Comparison of ENCODE assay signal across 8 cellular contexts in the genomic region with DNA sequence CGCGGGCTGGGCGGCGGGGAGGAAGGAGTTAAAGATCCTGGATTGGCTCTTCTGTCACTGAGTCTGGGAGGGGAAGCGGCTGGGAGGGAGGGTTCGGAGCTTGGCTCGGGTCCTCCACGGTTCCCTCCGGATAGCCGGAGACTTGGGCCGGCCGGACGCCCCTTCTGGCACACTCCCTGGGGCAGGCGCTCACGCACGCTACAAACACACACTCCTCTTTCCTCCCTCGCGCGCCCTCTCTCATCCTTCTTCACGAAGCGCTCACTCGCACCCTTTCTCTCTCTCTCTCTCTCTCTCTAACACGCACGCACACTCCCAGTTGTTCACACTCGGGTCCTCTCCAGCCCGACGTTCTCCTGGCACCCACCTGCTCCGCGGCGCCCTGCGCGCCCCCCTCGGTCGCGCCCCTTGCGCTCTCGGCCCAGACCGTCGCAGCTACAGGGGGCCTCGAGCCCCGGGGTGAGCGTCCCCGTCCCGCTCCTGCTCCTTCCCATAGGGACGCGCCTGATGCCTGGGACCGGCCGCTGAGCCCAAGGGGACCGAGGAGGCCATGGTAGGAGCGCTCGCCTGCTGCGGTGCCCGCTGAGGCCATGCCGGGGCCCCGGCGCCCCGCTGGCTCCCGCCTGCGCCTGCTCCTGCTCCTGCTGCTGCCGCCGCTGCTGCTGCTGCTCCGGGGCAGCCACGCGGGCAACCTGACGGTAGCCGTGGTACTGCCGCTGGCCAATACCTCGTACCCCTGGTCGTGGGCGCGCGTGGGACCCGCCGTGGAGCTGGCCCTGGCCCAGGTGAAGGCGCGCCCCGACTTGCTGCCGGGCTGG. TPM values are rescaled to one million over a fixed set of nuclear protein-coding genes. Genes with fewer than 3 reads are reported as not detected.
A peak's percentile ranks its signal among the peaks of the same experiment; 100 is the strongest.
DNase-seq lines count a peak whose midpoint lies in the region; ATAC-seq and TF ChIP-seq lines count a peak whose summit lies in the region.

A gene (plus strand): TSS at position 170 of the 818 bp plus-strand sequence. CDS start 421 bp downstream, at position 591.

- H3K27ac ChIP-seq in lower lobe of right lung (peak within 1 kb of the TSS; percentile 77), suprapubic skin (peak within 1 kb of the TSS; percentile 34)

- TF ChIP-seq EP300 in suprapubic skin (IDR thresholded peaks at IDR 0.05) = no peak

- peaks cover 19% of the 10 kb centered on the region for H3K36me3 ChIP-seq in lower lobe of right lung
- H3K36me3 ChIP-seq in suprapubic skin = peaks cover 5% of the 10 kb centered on the region

- peak in 1 of 2 donors; percentile 7 for TF ChIP-seq POLR2A in suprapubic skin (IDR thresholded peaks at IDR 0.05)

- intact Hi-C loops in lower lobe of right lung (cut with DNase I) = no loop called here

- ATAC-seq in lower lobe of right lung (peak; percentile 78 to 81), GM18867 (IDR thresholded peaks at IDR 0.05; ENCODE audit: unreplicated experiment) (no peak)

- peaks cover 13% of the 10 kb centered on the region for H3K27me3 ChIP-seq in lower lobe of right lung (ENCODE audit: low read depth)
- H3K27me3 ChIP-seq in suprapubic skin = peaks cover 13% of the 10 kb centered on the region

- peak within 1 kb of the TSS; percentile 2 for H3K4me3 ChIP-seq in GM12865 (ENCODE audit: low read depth, low read length)
- peak within 1 kb of the TSS; percentile 76 for H3K4me3 ChIP-seq in lower lobe of right lung
- H3K4me3 ChIP-seq in suprapubic skin = peak within 1 kb of the TSS; percentile 50

- TF ChIP-seq CTCF in GM12865 (IDR thresholded peaks at IDR 0.05; ENCODE audit: insufficient read depth, low read depth, low read length, missing control alignments) = no peak
- TF ChIP-seq CTCF in lower lobe of right lung (IDR thresholded peaks at IDR 0.05) = no peak
- no peak for TF ChIP-seq CTCF in suprapubic skin (IDR thresholded peaks at IDR 0.05)

- H3K9me3 ChIP-seq in lower lobe of right lung = no peaks in the 10 kb centered on the region
- H3K9me3 ChIP-seq in suprapubic skin = no peaks in the 10 kb centered on the region

- 3% methylated on average over 35 of the region's 78 CpGs for WGBS in suprapubic skin

- DNase-seq in 8988T (peak; percentile 72), GM12865 (ENCODE audit: low read depth) (peak; percentile 19), SW480 (ENCODE audit: low spot score) (peak; percentile 39), dermis blood vessel endothelial cell (peak; percentile 50), lower lobe of right lung (peak; percentile 67), suprapubic skin (ENCODE audit: low spot score in 2 of 2) (peak; percentile 83 to 92), NAMALWA (ENCODE audit: low spot score) (no peak)

- H3K4me1 ChIP-seq in lower lobe of right lung (peaks cover 32% of the 10 kb centered on the region), suprapubic skin (peaks cover 22% of the 10 kb centered on the region)

RNA-seq across cellular contexts. Expression of the gene that starts here (rescaled TPM):
- total RNA-seq in dermis blood vessel endothelial cell = 54.4 and 56.5 TPM in 2 replicates
- 58.8 TPM for total RNA-seq in lower lobe of right lung
- 10 to 100 TPM in 1 of 4 donors, 1 to 10 TPM in 3; 4.7 to 19.2 (median 6.9) TPM for total RNA-seq in suprapubic skin

Comparison
In these comparisons a context has a peak if more than half of its experiments do, and no peak if none do; other contexts are left out.
1. H3K4me3 ChIP-seq: peak in every context shown above with its lines; median percentile 76 in lower lobe of right lung; 50 in suprapubic skin; 2 in GM12865.